In the genomic region with DNA sequence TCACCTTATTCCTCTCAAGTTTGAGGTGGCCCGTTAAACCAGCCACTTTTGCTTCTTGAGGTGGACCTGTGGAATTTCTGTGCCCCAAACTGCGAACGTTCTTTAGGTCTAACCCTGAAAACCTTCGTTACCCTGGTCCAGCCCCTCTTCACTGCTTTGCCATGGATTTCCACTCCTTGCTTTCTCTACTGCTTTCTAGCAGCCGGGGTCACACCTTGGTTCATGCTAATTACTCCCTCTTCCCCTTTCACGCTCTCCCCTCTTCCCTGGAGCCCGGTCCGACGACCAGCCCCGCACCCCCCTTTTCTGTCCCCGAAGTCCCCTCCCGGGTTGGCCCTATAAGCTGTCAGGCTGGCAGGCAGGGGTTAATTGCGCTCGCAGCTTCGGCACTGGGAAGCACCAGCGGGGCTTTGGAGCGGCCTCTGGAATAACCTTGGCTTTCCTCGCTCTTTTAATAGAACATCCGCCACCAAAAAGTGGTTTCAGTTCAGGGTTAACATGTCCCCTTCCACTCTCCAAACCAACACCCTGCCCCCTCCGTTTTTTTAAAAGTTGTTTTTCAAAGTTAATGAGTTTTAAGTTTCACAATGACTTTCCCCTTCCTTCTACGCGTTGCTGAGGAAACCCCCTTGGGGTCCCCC, we compare ENCODE assay signal across 8 cellular contexts.
DNase-seq lines count a peak whose midpoint lies in the region; ATAC-seq lines count a peak whose summit lies in the region.

No MANE protein-coding gene starts in this region.

- DNase-seq in DMS114 treated with DMSO at 0.1 percent for 48 hours (lab: John Stamatoyannopoulos, UW; ENCODE audit: unreplicated experiment) (peak; percentile 90), NCI-H748 treated with DMSO at 0.1 percent for 48 hours (lab: John Stamatoyannopoulos, UW) (peak; percentile 87), anterior cingulate cortex (lab: John Stamatoyannopoulos, UW) (peak in 52 of 58 donors; percentile 28 to 88 (median 66)), COLO829 (ENCODE audit: low spot score) (no peak)

- H3K9ac ChIP-seq in iPS-18a (ENCODE audit: low read length) = peak overlapping the region; percentile 79

- H3K9me3 ChIP-seq in iPS-18a (ENCODE audit: control insufficient read depth, low read depth, low read length) = no peaks in the 10 kb centered on the region

- ATAC-seq in GM19328 (IDR thresholded peaks at IDR 0.05; ENCODE audit: unreplicated experiment) (peak; percentile 31), HG03354 (IDR thresholded peaks at IDR 0.05; ENCODE audit: poor library complexity, severe bottlenecking, unreplicated experiment) (peak; percentile 40)

- H3K27me3 ChIP-seq in iPS-18a (ENCODE audit: control insufficient read depth, insufficient read depth, low read length) = no peaks in the 10 kb centered on the region

- peaks cover 31% of the 10 kb centered on the region for H3K4me1 ChIP-seq in iPS-18a (ENCODE audit: control insufficient read depth, low read depth, low read length)

- H3K36me3 ChIP-seq in iPS-18a (ENCODE audit: control insufficient read depth, low read depth, low read length) = peaks cover 5% of the 10 kb centered on the region

- H3K4me3 ChIP-seq in iPS-18a (ENCODE audit: low read length) = peak overlapping the region; percentile 87
- H3K4me3 ChIP-seq in skin epidermis = peak overlapping the region; percentile 47 to 84 (median 74)

- H3K27ac ChIP-seq in iPS-18a (ENCODE audit: low read length) = peak overlapping the region; percentile 83
- H3K27ac ChIP-seq in skin epidermis = peak overlapping the region; percentile 77 to 99 (median 97)
